8 cellular contexts compared by ENCODE assay signal in the genomic region with DNA sequence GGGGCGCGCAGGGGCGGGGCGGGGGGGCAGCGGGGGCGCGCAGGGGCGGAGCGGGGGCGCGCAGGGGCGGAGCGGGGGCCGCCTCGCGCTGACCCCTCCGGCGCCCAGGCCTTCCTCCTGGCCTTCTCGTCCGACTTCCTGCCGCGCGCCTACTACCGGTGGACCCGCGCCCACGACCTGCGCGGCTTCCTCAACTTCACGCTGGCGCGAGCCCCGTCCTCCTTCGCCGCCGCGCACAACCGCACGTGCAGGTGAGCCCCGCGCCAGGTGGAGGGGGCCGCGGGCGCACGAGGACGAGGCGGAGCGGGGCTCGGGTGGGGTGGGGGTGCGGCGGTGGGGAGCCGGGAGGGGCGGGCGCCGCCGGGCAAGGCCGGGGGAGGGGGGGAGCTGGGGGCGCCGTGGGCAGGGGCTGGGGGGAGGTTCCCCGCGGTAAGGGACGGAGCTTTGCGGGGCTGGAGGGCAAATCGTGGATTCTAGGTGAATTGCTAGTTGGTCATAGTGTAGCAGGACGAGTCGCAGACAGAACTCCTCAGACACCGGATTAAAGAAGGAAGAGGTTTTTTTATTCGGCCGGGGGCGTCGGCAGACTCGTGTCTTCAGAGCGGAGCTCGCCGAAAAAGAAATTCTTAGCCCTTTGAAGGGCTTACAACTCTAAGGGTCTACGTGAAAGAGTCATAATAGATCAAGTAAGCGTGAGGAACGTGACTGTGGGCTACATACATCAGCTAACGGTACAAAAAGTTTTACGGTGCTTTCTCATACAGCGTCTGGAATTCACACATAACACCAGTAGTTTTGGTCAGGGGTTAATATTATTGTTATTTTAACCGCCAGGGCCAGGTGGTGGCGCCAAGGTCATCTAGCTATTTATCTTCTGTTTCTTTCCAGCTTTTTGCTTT. TPM values are rescaled to one million over a fixed set of nuclear protein-coding genes. Genes with fewer than 3 reads are reported as not detected.
DNase-seq lines count a peak whose midpoint lies in the region; ATAC-seq and TF ChIP-seq lines count a peak whose summit lies in the region.

No MANE protein-coding gene starts in this region.

- H3K4me3 Mint-ChIP-seq in natural killer cell treated with Interleukin-12 subunit alpha and Interleukin-12 subunit beta and Interleukin-15 and Interleukin-18, amount 100 ng/mL, for 72 hours: peak overlapping the region; percentile 88

- peaks cover 3% of the 10 kb centered on the region for H3K27me3 ChIP-seq in fibroblast of lung (ENCODE audit: control insufficient read depth, insufficient read depth, low read length)

- DNase-seq in Right ventricle myocardium inferior (ENCODE audit: missing footprints) (peak; percentile 83), cardiac septum (ENCODE audit: low spot score) (no peak), NCI-H510A treated with DMSO at 0.1 percent for 48 hours (lab: John Stamatoyannopoulos, UW) (peak; percentile 54), fibroblast of lung (ENCODE audit: low read depth in 2 of 2) (peak in 1 of 2 donors; percentile 24)
- DNase-seq in activated T-cell treated with anti-CD3 and anti-CD28 coated beads, Interleukin-2, amount 50 U/mL, for 1 hour: peak; percentile 44
- peak; percentile 76 for DNase-seq in natural killer cell treated with Interleukin-12 subunit alpha and Interleukin-12 subunit beta and Interleukin-15 and Interleukin-18, amount 100 ng/mL, for 72 hours (ENCODE audit: low spot score)

- H3K9ac ChIP-seq in fibroblast of lung (ENCODE audit: insufficient read depth, low read length): peak overlapping the region; percentile 16

- TF ChIP-seq CTCF in fibroblast of lung (conservative IDR thresholded peaks at IDR 0.05 in 1 of 2, IDR thresholded peaks at IDR 0.05 in 1 of 2; ENCODE audit: low read depth in 1 of 2, low read length in 2 of 2): peak in 1 of 2 donors; percentile 18

- peak overlapping the region; percentile 85 for H3K4me2 ChIP-seq in fibroblast of lung (ENCODE audit: extremely low read depth, insufficient read depth, low read length)

- H3K27ac ChIP-seq in fibroblast of lung (ENCODE audit: insufficient read depth, low read length): no peak overlapping the region

- no peaks in the 10 kb centered on the region for H3K27me3 Mint-ChIP-seq in natural killer cell treated with Interleukin-12 subunit alpha and Interleukin-12 subunit beta and Interleukin-15 and Interleukin-18, amount 100 ng/mL, for 72 hours

- intact Hi-C loops in Right ventricle myocardium inferior (cut with DNase I) (loop anchor here (5.0 kb wide), 2 partner anchors 66 to 116 kb away; a partner anchor contains a TSS), cardiac septum (cut with DNase I) (loop anchor here (5.0 kb wide), 2 partner anchors 61 to 116 kb away; a partner anchor contains a TSS)

- peak overlapping the region; percentile 51 to 78 (median 58) for H3K4me3 ChIP-seq in fibroblast of lung (replicated peaks in 1 of 4; ENCODE audit: control extremely low read depth in 1 of 4, insufficient read depth in 1 of 4, low read depth in 3 of 4, low read length in 4 of 4)

- peak overlapping the region; percentile 61 to 90 for H3K27ac Mint-ChIP-seq in natural killer cell treated with Interleukin-12 subunit alpha and Interleukin-12 subunit beta and Interleukin-15 and Interleukin-18, amount 100 ng/mL, for 72 hours

- H3K79me2 ChIP-seq in fibroblast of lung (ENCODE audit: control insufficient read depth, insufficient read depth, low read length): no peaks in the 10 kb centered on the region

- H3K9me3 Mint-ChIP-seq in natural killer cell treated with Interleukin-12 subunit alpha and Interleukin-12 subunit beta and Interleukin-15 and Interleukin-18, amount 100 ng/mL, for 72 hours: no peaks in the 10 kb centered on the region

- no peaks in the 10 kb centered on the region for H3K4me1 ChIP-seq in fibroblast of lung (ENCODE audit: control insufficient read depth, extremely low read depth, insufficient read depth, low read length)

- H3K9me3 ChIP-seq in fibroblast of lung (ENCODE audit: control insufficient read depth, insufficient read depth, low read depth, low read length): no peaks in the 10 kb centered on the region

- H2AFZ ChIP-seq in fibroblast of lung (ENCODE audit: low read length): peak overlapping the region; percentile 41

- no peak for ATAC-seq in Right ventricle myocardium inferior
- peak; percentile 72 to 85 for ATAC-seq in natural killer cell treated with Interleukin-12 subunit alpha and Interleukin-12 subunit beta and Interleukin-15 and Interleukin-18, amount 100 ng/mL, for 72 hours
- no peak for ATAC-seq in GM18511 (IDR thresholded peaks at IDR 0.05; ENCODE audit: unreplicated experiment)
- no peak for ATAC-seq in HG03457 (IDR thresholded peaks at IDR 0.05; ENCODE audit: unreplicated experiment)

- peaks cover 5 to 12% of the 10 kb centered on the region in 2 donors for H3K4me1 Mint-ChIP-seq in natural killer cell treated with Interleukin-12 subunit alpha and Interleukin-12 subunit beta and Interleukin-15 and Interleukin-18, amount 100 ng/mL, for 72 hours (ENCODE audit: low read depth in 2 of 2)

- no peaks in the 10 kb centered on the region for H3K36me3 Mint-ChIP-seq in natural killer cell treated with Interleukin-12 subunit alpha and Interleukin-12 subunit beta and Interleukin-15 and Interleukin-18, amount 100 ng/mL, for 72 hours

- peaks cover 2% of the 10 kb centered on the region for H4K20me1 ChIP-seq in fibroblast of lung (ENCODE audit: control insufficient read depth, extremely low read depth, insufficient read depth, low read length)

- no peaks in the 10 kb centered on the region for H3K36me3 ChIP-seq in fibroblast of lung (ENCODE audit: control insufficient read depth, insufficient read depth, low read length)

RNA-seq across cellular contexts. Expression of a gene that starts 29.9 kb away (rescaled TPM):
- 0.81 TPM for total RNA-seq in Right ventricle myocardium inferior
- 3.4 TPM for total RNA-seq in cardiac septum
- total RNA-seq in fibroblast of lung: 0.26 and 0.50 TPM in 2 replicates
- polyA plus RNA-seq in fibroblast of lung: 0.50 and 0.70 TPM in 2 replicates
- polyA plus RNA-seq in fibroblast of lung (2012): 1.1 and 1.4 TPM in 2 replicates
- 2.6 and 3.0 TPM in 2 replicates for polyA minus RNA-seq in fibroblast of lung (ENCODE audit: low replicate concordance)
- total RNA-seq in natural killer cell treated with Interleukin-12 subunit alpha and Interleukin-12 subunit beta and Interleukin-15 and Interleukin-18, amount 100 ng/mL, for 72 hours: 1 to 10 TPM; 2.8 to 7.1 TPM

Comparison
In these comparisons a context has a peak if more than half of its experiments do, and no peak if none do; other contexts are left out.
1. ATAC-seq: peak in natural killer cell treated with Interleukin-12 subunit alpha and Interleukin-12 subunit beta and Interleukin-15 and Interleukin-18, amount 100 ng/mL, for 72 hours (2 of 2); none in Right ventricle myocardium inferior (single experiment), GM18511 (single experiment) and HG03457 (single experiment).